ENCODE assay signal across 19 cellular contexts in genomic region chr2:207260021-207260420, GRCh38.
A peak's percentile ranks its signal among the peaks of the same experiment; 100 is the strongest.
DNase-seq lines count a peak whose midpoint lies in the region; ATAC-seq and TF ChIP-seq lines count a peak whose summit lies in the region.
"Had no signal": no experiment of that assay in that cellular context is flagged by ENCODE, and none has a peak within 500 bp of the region (broad histone marks: within the 10 kb centered on the region; RNA-seq: fewer than 3 reads in every experiment).

No MANE protein-coding gene starts in this region.

- TF ChIP-seq POLR2A in gastroesophageal sphincter (IDR thresholded peaks at IDR 0.05), result no peak

- no peaks in the 10 kb centered on the region for H3K36me3 ChIP-seq in RWPE2 (ENCODE audit: low read depth)
- H3K36me3 ChIP-seq in gastroesophageal sphincter, result no peaks in the 10 kb centered on the region
- no peaks in the 10 kb centered on the region for H3K36me3 ChIP-seq in tibial artery
- H3K36me3 ChIP-seq: pancreas, stomach had no signal

- TF ChIP-seq CTCF in RWPE2 (IDR thresholded peaks at IDR 0.05; ENCODE audit: poor library complexity, severe bottlenecking) (no peak), gastroesophageal sphincter (IDR thresholded peaks at IDR 0.05) (no peak), tibial artery (IDR thresholded peaks at IDR 0.05) (no peak)

- H3K4me3 ChIP-seq in RWPE2 (ENCODE audit: severe bottlenecking) (no peak overlapping the region), gastroesophageal sphincter (no peak overlapping the region), tibial artery (no peak overlapping the region)
- H3K4me3 ChIP-seq: pancreas, stomach had no signal

- no peak overlapping the region for H3K4me3 Mint-ChIP-seq in stimulated activated memory B cell treated with anti-CD40 and anti-IgM and Interleukin-4, amounts not matched to agents 10 μg/mL and 1 μg/mL and 100 μg/mL, for 72 hours
- H3K4me3 Mint-ChIP-seq: activated CD4-positive, alpha-beta T cell treated with anti-CD3 and anti-CD28 coated beads, Interleukin-2, amount 10 ng/mL, durations not matched to agents 24 days and 14 days; activated naive CD4-positive, alpha-beta T cell treated with anti-CD3 and anti-CD28 coated beads, Interleukin-2, amount 10 ng/mL, durations not matched to agents 7 days and 5 days; nephron progenitor cell had no signal

- H3K27me3 ChIP-seq in RWPE2 (ENCODE audit: insufficient read depth, poor library complexity, severe bottlenecking) (no peaks in the 10 kb centered on the region), gastroesophageal sphincter (no peaks in the 10 kb centered on the region), tibial artery (no peaks in the 10 kb centered on the region)
- H3K27me3 ChIP-seq: pancreas, stomach had no signal

- H3K27ac ChIP-seq in RWPE2 (ENCODE audit: poor library complexity, severe bottlenecking) (peak overlapping the region; percentile 100), gastroesophageal sphincter (peak overlapping the region; percentile 82 to 90 (median 88)), tibial artery (peak overlapping the region in 1 of 2 donors; percentile 61)
- H3K27ac ChIP-seq: HL-60, pancreas had no signal

- H3K4me1 Mint-ChIP-seq in stimulated activated memory B cell treated with anti-CD40 and anti-IgM and Interleukin-4, amounts not matched to agents 10 μg/mL and 1 μg/mL and 100 μg/mL, for 72 hours, result peaks cover 28% of the 10 kb centered on the region
- H3K4me1 Mint-ChIP-seq: activated naive CD4-positive, alpha-beta T cell treated with anti-CD3 and anti-CD28 coated beads, Interleukin-2, amount 10 ng/mL, durations not matched to agents 7 days and 5 days had no signal

- no peaks in the 10 kb centered on the region for H3K27me3 Mint-ChIP-seq in stimulated activated memory B cell treated with anti-CD40 and anti-IgM and Interleukin-4, amounts not matched to agents 10 μg/mL and 1 μg/mL and 100 μg/mL, for 72 hours

- DNase-seq in AG20443 (ENCODE audit: low spot score), result peak; percentile 34
- no peak for DNase-seq in RWPE2 (ENCODE audit: low spot score)
- no peak for DNase-seq in T-helper 2 cell
- DNase-seq in tibial artery, result no peak
- DNase-seq in ecto neural progenitor cell (ENCODE audit: low spot score), result no peak
- DNase-seq: activated CD4-positive, alpha-beta T cell treated with anti-CD3 and anti-CD28 coated beads, Interleukin-2, amount 10 ng/mL, durations not matched to agents 24 days and 14 days; activated naive CD4-positive, alpha-beta T cell treated with anti-CD3 and anti-CD28 coated beads, Interleukin-2, amount 10 ng/mL, durations not matched to agents 7 days and 5 days; central memory CD4-positive, alpha-beta T cell; dermis blood vessel endothelial cell; HCEC 1CT; midbrain; NCI-H2029; nephron progenitor cell; pancreas; stomach had no signal

- peak overlapping the region; percentile 52 for H3K27ac Mint-ChIP-seq in stimulated activated memory B cell treated with anti-CD40 and anti-IgM and Interleukin-4, amounts not matched to agents 10 μg/mL and 1 μg/mL and 100 μg/mL, for 72 hours
- H3K27ac Mint-ChIP-seq: activated CD4-positive, alpha-beta T cell treated with anti-CD3 and anti-CD28 coated beads, Interleukin-2, amount 10 ng/mL, durations not matched to agents 24 days and 14 days; activated naive CD4-positive, alpha-beta T cell treated with anti-CD3 and anti-CD28 coated beads, Interleukin-2, amount 10 ng/mL, durations not matched to agents 7 days and 5 days; nephron progenitor cell had no signal

- intact Hi-C loops in tibial artery (cut with DNase I; ENCODE audit: low total_unique reads), result no loop called here

- H3K4me1 ChIP-seq in RWPE2 (ENCODE audit: insufficient read depth, poor library complexity, severe bottlenecking), result peaks cover 31% of the 10 kb centered on the region
- peaks cover 18 to 55% (median 34%) of the 10 kb centered on the region in 3 donors for H3K4me1 ChIP-seq in gastroesophageal sphincter
- peaks cover 5 to 46% (median 26%) of the 10 kb centered on the region in 4 donors for H3K4me1 ChIP-seq in tibial artery
- H3K4me1 ChIP-seq: pancreas had no signal

- TF ChIP-seq EP300 in gastroesophageal sphincter (IDR thresholded peaks at IDR 0.05), result no peak

- H3K36me3 Mint-ChIP-seq in stimulated activated memory B cell treated with anti-CD40 and anti-IgM and Interleukin-4, amounts not matched to agents 10 μg/mL and 1 μg/mL and 100 μg/mL, for 72 hours, result no peaks in the 10 kb centered on the region
- H3K36me3 Mint-ChIP-seq: activated naive CD4-positive, alpha-beta T cell treated with anti-CD3 and anti-CD28 coated beads, Interleukin-2, amount 10 ng/mL, durations not matched to agents 7 days and 5 days had no signal

- ATAC-seq in RWPE2 (ENCODE audit: low read depth) (no peak), gastroesophageal sphincter (no peak)
- ATAC-seq in stimulated activated memory B cell treated with anti-CD40 and anti-IgM and Interleukin-4, amounts not matched to agents 10 μg/mL and 1 μg/mL and 100 μg/mL, for 72 hours, result no peak
- ATAC-seq: HepG2, pancreas had no signal

- 49 to 56% methylated on average over 2 of the region's 2 CpGs for WGBS in gastroesophageal sphincter (ENCODE audit: low coverage in 1 of 2), 2 donors

- H3K9me3 ChIP-seq in RWPE2 (ENCODE audit: severe bottlenecking) (no peaks in the 10 kb centered on the region), gastroesophageal sphincter (no peaks in the 10 kb centered on the region), tibial artery (no peaks in the 10 kb centered on the region)
- H3K9me3 ChIP-seq: pancreas, stomach had no signal

- no peaks in the 10 kb centered on the region for H3K9me3 Mint-ChIP-seq in stimulated activated memory B cell treated with anti-CD40 and anti-IgM and Interleukin-4, amounts not matched to agents 10 μg/mL and 1 μg/mL and 100 μg/mL, for 72 hours
- H3K9me3 Mint-ChIP-seq: activated naive CD4-positive, alpha-beta T cell treated with anti-CD3 and anti-CD28 coated beads, Interleukin-2, amount 10 ng/mL, durations not matched to agents 7 days and 5 days had no signal
